8 cellular contexts compared by ENCODE assay signal in the genomic region with DNA sequence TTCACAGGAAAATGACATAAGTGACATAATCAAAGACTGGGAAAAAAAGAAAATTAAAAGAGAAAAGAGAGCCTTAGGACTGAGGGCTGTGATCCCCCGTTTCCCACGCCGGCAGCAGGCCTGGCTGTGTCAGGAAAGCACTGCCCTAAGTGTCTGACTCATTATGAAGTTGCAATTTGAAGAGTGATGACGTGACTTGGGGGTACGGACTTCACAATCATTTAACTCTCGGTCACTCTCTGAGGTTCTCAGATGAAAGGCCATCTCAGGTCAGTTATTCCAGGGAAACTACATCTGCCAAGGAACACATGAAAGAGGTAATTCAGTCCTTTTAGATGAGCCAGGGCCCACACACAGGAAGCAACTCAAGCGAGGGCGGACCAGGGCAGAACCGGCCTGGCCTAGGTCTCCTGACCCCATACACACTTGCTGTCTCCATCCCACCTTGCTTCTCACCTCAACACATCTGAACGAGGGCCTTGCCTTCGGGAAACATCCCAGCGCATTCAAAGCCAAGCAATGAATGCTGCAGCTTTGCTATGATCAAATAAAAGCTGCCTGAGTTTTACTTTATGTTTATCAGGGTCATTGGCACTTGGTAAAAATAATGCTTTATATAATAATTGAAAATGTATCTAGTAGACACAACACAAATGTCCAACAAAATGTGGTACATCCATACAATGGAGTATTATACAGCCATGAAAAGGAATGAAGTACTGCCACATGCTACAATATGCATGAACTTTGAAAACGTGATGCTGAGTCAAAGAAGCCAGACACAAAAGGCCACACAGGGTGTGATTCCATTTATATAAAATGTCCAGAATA. TPM values are rescaled to one million over a fixed set of nuclear protein-coding genes. Genes with fewer than 3 reads are reported as not detected.
DNase-seq lines count a peak whose midpoint lies in the region; ATAC-seq lines count a peak whose summit lies in the region.

No MANE protein-coding gene starts in this region.

- POLR2A ChIA-PET in activated CD4-positive, alpha-beta memory T cell treated with anti-CD3 and anti-CD28 coated beads, Interleukin-2, amount 10 ng/mL, durations not matched to agents 7 days and 5 days (lab: Charles Lee) = no interaction called here

- H3K4me1 Mint-ChIP-seq in activated CD4-positive, alpha-beta T cell treated with anti-CD3 and anti-CD28 coated beads, Interleukin-2, amount 10 ng/mL, durations not matched to agents 24 days and 14 days = peaks cover 40% of the 10 kb centered on the region
- peaks cover 60% of the 10 kb centered on the region for H3K4me1 Mint-ChIP-seq in activated CD4-positive, alpha-beta memory T cell treated with anti-CD3 and anti-CD28 coated beads, Interleukin-2, amount 10 ng/mL, durations not matched to agents 7 days and 5 days

- H3K36me3 Mint-ChIP-seq in activated CD4-positive, alpha-beta T cell treated with anti-CD3 and anti-CD28 coated beads, Interleukin-2, amount 10 ng/mL, durations not matched to agents 24 days and 14 days (ENCODE audit: low read depth) = peaks cover 22% of the 10 kb centered on the region
- H3K36me3 Mint-ChIP-seq in activated CD4-positive, alpha-beta memory T cell treated with anti-CD3 and anti-CD28 coated beads, Interleukin-2, amount 10 ng/mL, durations not matched to agents 7 days and 5 days (ENCODE audit: low read depth) = peaks cover 44% of the 10 kb centered on the region

- intact Hi-C loops in activated CD4-positive, alpha-beta T cell treated with anti-CD3 and anti-CD28 coated beads, Interleukin-2, amount 10 ng/mL, durations not matched to agents 24 days and 14 days (cut with micrococcal nuclease) = loop anchor here (5.0 kb wide), 3 partner anchors 32 to 718 kb away; a partner anchor contains a TSS
- intact Hi-C loops in left cardiac atrium (cut with DNase I) = loop anchor here in 1 of 2 donors (10.0 kb wide), 2 partner anchors 190 to 290 kb away; a partner anchor contains a TSS

- no peaks in the 10 kb centered on the region for H3K9me3 Mint-ChIP-seq in activated CD4-positive, alpha-beta T cell treated with anti-CD3 and anti-CD28 coated beads, Interleukin-2, amount 10 ng/mL, durations not matched to agents 24 days and 14 days
- no peaks in the 10 kb centered on the region for H3K9me3 Mint-ChIP-seq in activated CD4-positive, alpha-beta memory T cell treated with anti-CD3 and anti-CD28 coated beads, Interleukin-2, amount 10 ng/mL, durations not matched to agents 7 days and 5 days

- H3K4me3 Mint-ChIP-seq in activated CD4-positive, alpha-beta T cell treated with anti-CD3 and anti-CD28 coated beads, Interleukin-2, amount 10 ng/mL, durations not matched to agents 24 days and 14 days = no peak overlapping the region
- H3K4me3 Mint-ChIP-seq in activated CD4-positive, alpha-beta memory T cell treated with anti-CD3 and anti-CD28 coated beads, Interleukin-2, amount 10 ng/mL, durations not matched to agents 7 days and 5 days = peak overlapping the region; percentile 93

- H3K27ac Mint-ChIP-seq in activated CD4-positive, alpha-beta T cell treated with anti-CD3 and anti-CD28 coated beads, Interleukin-2, amount 10 ng/mL, durations not matched to agents 24 days and 14 days = peak overlapping the region; percentile 66
- peak overlapping the region; percentile 61 for H3K27ac Mint-ChIP-seq in activated CD4-positive, alpha-beta memory T cell treated with anti-CD3 and anti-CD28 coated beads, Interleukin-2, amount 10 ng/mL, durations not matched to agents 7 days and 5 days

- CTCF ChIA-PET in activated CD4-positive, alpha-beta memory T cell treated with anti-CD3 and anti-CD28 coated beads, Interleukin-2, amount 10 ng/mL, durations not matched to agents 7 days and 5 days (lab: Charles Lee) = no interaction called here

- ATAC-seq in left cardiac atrium (peak; percentile 6 to 63), GM18511 (IDR thresholded peaks at IDR 0.05; ENCODE audit: unreplicated experiment) (no peak), HG03565 (IDR thresholded peaks at IDR 0.05; ENCODE audit: unreplicated experiment) (no peak)

- DNase-seq in activated CD4-positive, alpha-beta T cell treated with anti-CD3 and anti-CD28 coated beads, Interleukin-2, amount 10 ng/mL, durations not matched to agents 24 days and 14 days = no peak
- DNase-seq in activated CD4-positive, alpha-beta T cell treated with anti-CD3 and anti-CD28 coated beads for 48 hours = no peak
- DNase-seq in activated CD4-positive, alpha-beta memory T cell treated with anti-CD3 and anti-CD28 coated beads, Interleukin-2, amount 10 ng/mL, durations not matched to agents 7 days and 5 days = no peak
- DNase-seq in left cardiac atrium (peak; percentile 75), NCI-H82 treated with DMSO at 0.1 percent for 48 hours (lab: John Stamatoyannopoulos, UW; ENCODE audit: unreplicated experiment) (no peak)
- DNase-seq in stimulated activated CD8-positive, alpha-beta memory T cell treated with anti-CD3 and anti-CD28 coated beads, Interleukin-4, amount 100 ng/mL, for 48 hours = peak; percentile 34

- no peaks in the 10 kb centered on the region for H3K27me3 Mint-ChIP-seq in activated CD4-positive, alpha-beta T cell treated with anti-CD3 and anti-CD28 coated beads, Interleukin-2, amount 10 ng/mL, durations not matched to agents 24 days and 14 days
- peaks cover 2% of the 10 kb centered on the region for H3K27me3 Mint-ChIP-seq in activated CD4-positive, alpha-beta memory T cell treated with anti-CD3 and anti-CD28 coated beads, Interleukin-2, amount 10 ng/mL, durations not matched to agents 7 days and 5 days

RNA-seq across cellular contexts. Expression of a gene that starts 2.7 kb away (rescaled TPM):
- 27.2 and 31.5 TPM in 2 replicates for total RNA-seq in activated CD4-positive, alpha-beta T cell treated with anti-CD3 and anti-CD28 coated beads, Interleukin-2, amount 10 ng/mL, durations not matched to agents 24 days and 14 days
- total RNA-seq in activated CD4-positive, alpha-beta memory T cell treated with anti-CD3 and anti-CD28 coated beads, Interleukin-2, amount 10 ng/mL, durations not matched to agents 7 days and 5 days = 10 to 100 TPM; 56.7 to 57.4 TPM
- total RNA-seq in left cardiac atrium = 10 to 100 TPM; 30.4 to 46.0 TPM

RNA-seq across cellular contexts. Expression of a gene that starts 25.2 kb away (rescaled TPM):
- not detected in 2 replicates for total RNA-seq in activated CD4-positive, alpha-beta T cell treated with anti-CD3 and anti-CD28 coated beads, Interleukin-2, amount 10 ng/mL, durations not matched to agents 24 days and 14 days
- total RNA-seq in activated CD4-positive, alpha-beta memory T cell treated with anti-CD3 and anti-CD28 coated beads, Interleukin-2, amount 10 ng/mL, durations not matched to agents 7 days and 5 days = not detected
- not detected for total RNA-seq in left cardiac atrium

Comparison
In these comparisons a context has a peak if more than half of its experiments do, and no peak if none do; other contexts are left out.
1. DNase-seq: peak in left cardiac atrium (single experiment) and stimulated activated CD8-positive, alpha-beta memory T cell treated with anti-CD3 and anti-CD28 coated beads, Interleukin-4, amount 100 ng/mL, for 48 hours (single experiment); none in activated CD4-positive, alpha-beta T cell treated with anti-CD3 and anti-CD28 coated beads, Interleukin-2, amount 10 ng/mL, durations not matched to agents 24 days and 14 days (single experiment), activated CD4-positive, alpha-beta T cell treated with anti-CD3 and anti-CD28 coated beads for 48 hours (single experiment), activated CD4-positive, alpha-beta memory T cell treated with anti-CD3 and anti-CD28 coated beads, Interleukin-2, amount 10 ng/mL, durations not matched to agents 7 days and 5 days (single experiment) and NCI-H82 treated with DMSO at 0.1 percent for 48 hours (single experiment).
2. ATAC-seq: peak in left cardiac atrium (2 of 2); none in GM18511 (single experiment) and HG03565 (single experiment).